Comparison of ENCODE assay signal across 9 cellular contexts in genomic region chr9:128094950-128095544, GRCh38. TPM values are rescaled to one million over a fixed set of nuclear protein-coding genes. Genes with fewer than 3 reads are reported as not detected.
A peak's percentile ranks its signal among the peaks of the same experiment; 100 is the strongest.
DNase-seq lines count a peak whose midpoint lies in the region; ATAC-seq, FAIRE-seq and TF ChIP-seq lines count a peak whose summit lies in the region.
"Had no signal": no experiment of that assay in that cellular context is flagged by ENCODE, and none has a peak within 500 bp of the region (broad histone marks: within the 10 kb centered on the region; RNA-seq: fewer than 3 reads in every experiment).

No MANE protein-coding gene starts in this region.

- H3K9me3 Mint-ChIP-seq in activated CD8-positive, alpha-beta memory T cell treated with anti-CD3 and anti-CD28 coated beads, Interleukin-2, amount 10 ng/mL, durations not matched to agents 7 days and 5 days (ENCODE audit: low read depth): no peaks in the 10 kb centered on the region
- H3K9me3 Mint-ChIP-seq in astrocyte (ENCODE audit: unreplicated experiment) (no peaks in the 10 kb centered on the region), memory B cell (no peaks in the 10 kb centered on the region)

- peaks cover 52% of the 10 kb centered on the region for H3K4me1 Mint-ChIP-seq in activated CD8-positive, alpha-beta memory T cell treated with anti-CD3 and anti-CD28 coated beads, Interleukin-2, amount 10 ng/mL, durations not matched to agents 7 days and 5 days
- peaks cover 33% of the 10 kb centered on the region for H3K4me1 Mint-ChIP-seq in astrocyte (ENCODE audit: low read depth, unreplicated experiment)
- H3K4me1 Mint-ChIP-seq in memory B cell: peaks cover 11% of the 10 kb centered on the region

- H3K9ac ChIP-seq in astrocyte (ENCODE audit: low read length): peak overlapping the region; percentile 78

- H3K79me2 ChIP-seq in astrocyte (ENCODE audit: insufficient read depth, low read length): peaks cover 78% of the 10 kb centered on the region

- peak overlapping the region; percentile 79 for H3K4me2 ChIP-seq in astrocyte (ENCODE audit: low read length)

- H3K36me3 ChIP-seq in astrocyte (ENCODE audit: insufficient read depth, low read length) (no peaks in the 10 kb centered on the region), tibial artery (no peaks in the 10 kb centered on the region)

- peaks cover 74% of the 10 kb centered on the region for H3K4me1 ChIP-seq in astrocyte (ENCODE audit: insufficient read depth, low read length)
- peaks cover 9 to 74% (median 61%) of the 10 kb centered on the region in 4 donors for H3K4me1 ChIP-seq in tibial artery

- no peak for ATAC-seq in activated CD8-positive, alpha-beta memory T cell treated with anti-CD3 and anti-CD28 coated beads, Interleukin-2, amount 10 ng/mL, durations not matched to agents 7 days and 5 days
- ATAC-seq in memory B cell (ENCODE audit: low read depth) (no peak), HG03442 (IDR thresholded peaks at IDR 0.05; ENCODE audit: unreplicated experiment) (no peak)

- intact Hi-C loops in tibial artery (cut with DNase I; ENCODE audit: low total_unique reads): no loop called here

- H3K27me3 ChIP-seq in astrocyte (ENCODE audit: insufficient read depth, low read length) (no peaks in the 10 kb centered on the region), tibial artery (no peaks in the 10 kb centered on the region)

- H3K4me3 Mint-ChIP-seq in activated CD8-positive, alpha-beta memory T cell treated with anti-CD3 and anti-CD28 coated beads, Interleukin-2, amount 10 ng/mL, durations not matched to agents 7 days and 5 days: no peak overlapping the region
- no peak overlapping the region for H3K4me3 Mint-ChIP-seq in astrocyte (ENCODE audit: unreplicated experiment)
- H3K4me3 Mint-ChIP-seq in memory B cell: peak overlapping the region; percentile 75

- H3K36me3 Mint-ChIP-seq in activated CD8-positive, alpha-beta memory T cell treated with anti-CD3 and anti-CD28 coated beads, Interleukin-2, amount 10 ng/mL, durations not matched to agents 7 days and 5 days: no peaks in the 10 kb centered on the region
- H3K36me3 Mint-ChIP-seq in astrocyte (ENCODE audit: low read depth, unreplicated experiment): no peaks in the 10 kb centered on the region
- H3K36me3 Mint-ChIP-seq in memory B cell: no peaks in the 10 kb centered on the region

- no peak for DNase-seq in activated CD8-positive, alpha-beta memory T cell treated with anti-CD3 and anti-CD28 coated beads, Interleukin-2, amount 10 ng/mL, durations not matched to agents 7 days and 5 days
- DNase-seq in activated CD8-positive, alpha-beta memory T cell treated with anti-CD3 and anti-CD28 coated beads, Interleukin-2, amount 50 U/mL, for 4 hours: no peak
- no peak for DNase-seq in astrocyte (ENCODE audit: low read depth)
- no peak for DNase-seq in memory B cell (ENCODE audit: low spot score in 2 of 2)
- DNase-seq in tibial artery: no peak
- no peak for DNase-seq in NCI-H226
- no peak for DNase-seq in DMS 273 (lab: John Stamatoyannopoulos, UW; ENCODE audit: unreplicated experiment)

- H3K4me3 ChIP-seq in astrocyte (ENCODE audit: insufficient read depth, low read depth, low read length) (peak overlapping the region; percentile 14), tibial artery (no peak overlapping the region)

- TF ChIP-seq CTCF in astrocyte (IDR thresholded peaks at IDR 0.05; ENCODE audit: insufficient read depth, low read depth, low read length) (no peak), tibial artery (IDR thresholded peaks at IDR 0.05) (no peak)

- peaks cover 18% of the 10 kb centered on the region for H4K20me1 ChIP-seq in astrocyte (ENCODE audit: insufficient read depth, low read length)

- H3K27ac Mint-ChIP-seq in activated CD8-positive, alpha-beta memory T cell treated with anti-CD3 and anti-CD28 coated beads, Interleukin-2, amount 10 ng/mL, durations not matched to agents 7 days and 5 days: peak overlapping the region; percentile 51
- H3K27ac Mint-ChIP-seq in astrocyte (ENCODE audit: unreplicated experiment) (peak overlapping the region; percentile 98), memory B cell (peak overlapping the region; percentile 99)

- H3K9me3 ChIP-seq in astrocyte (ENCODE audit: insufficient read depth, low read depth, low read length) (no peaks in the 10 kb centered on the region), tibial artery (no peaks in the 10 kb centered on the region)

- CTCF ChIA-PET in activated CD8-positive, alpha-beta memory T cell treated with anti-CD3 and anti-CD28 coated beads, Interleukin-2, amount 10 ng/mL, durations not matched to agents 7 days and 5 days (lab: Charles Lee): interaction anchor here (2.5 kb wide), 1 partner anchor 23 kb away, joined by 8 read pairs; no protein-coding TSS in a partner anchor

- no peak overlapping the region for H2AFZ ChIP-seq in astrocyte (ENCODE audit: low read depth, low read length)

- no peaks in the 10 kb centered on the region for H3K27me3 Mint-ChIP-seq in activated CD8-positive, alpha-beta memory T cell treated with anti-CD3 and anti-CD28 coated beads, Interleukin-2, amount 10 ng/mL, durations not matched to agents 7 days and 5 days
- H3K27me3 Mint-ChIP-seq in astrocyte (ENCODE audit: low read depth, unreplicated experiment) (no peaks in the 10 kb centered on the region), memory B cell (no peaks in the 10 kb centered on the region)

- H3K27ac ChIP-seq in astrocyte (ENCODE audit: low read depth, low read length): peak overlapping the region; percentile 88
- peak overlapping the region; percentile 85 to 86 for H3K27ac ChIP-seq in tibial artery

- FAIRE-seq in astrocyte (lab: Jason Lieb, UNC): no peak

RNA-seq across cellular contexts. Expression of gene SLC25A25, which starts 27.0 kb away (rescaled TPM):
- total RNA-seq in activated CD8-positive, alpha-beta memory T cell treated with anti-CD3 and anti-CD28 coated beads, Interleukin-2, amount 10 ng/mL, durations not matched to agents 7 days and 5 days: 10 to 100 TPM; 16.5 to 18.1 TPM
- total RNA-seq in astrocyte: 9.8 and 14.4 TPM in 2 replicates

RNA-seq across cellular contexts. Expression of gene NAIF1, which starts 27.9 kb away (rescaled TPM):
- total RNA-seq in activated CD8-positive, alpha-beta memory T cell treated with anti-CD3 and anti-CD28 coated beads, Interleukin-2, amount 10 ng/mL, durations not matched to agents 7 days and 5 days: 10 to 100 TPM; 13.8 to 16.7 TPM
- 9.6 and 10.2 TPM in 2 replicates for total RNA-seq in astrocyte

RNA-seq across cellular contexts. Expression of gene PTGES2, which starts 32.5 kb away (rescaled TPM):
- 10 to 100 TPM; 51.0 to 56.4 TPM for total RNA-seq in activated CD8-positive, alpha-beta memory T cell treated with anti-CD3 and anti-CD28 coated beads, Interleukin-2, amount 10 ng/mL, durations not matched to agents 7 days and 5 days
- total RNA-seq in astrocyte: 44.1 and 44.4 TPM in 2 replicates

RNA-seq across cellular contexts. Expression of gene LCN2, which starts 54.2 kb away (rescaled TPM):
- not detected for total RNA-seq in activated CD8-positive, alpha-beta memory T cell treated with anti-CD3 and anti-CD28 coated beads, Interleukin-2, amount 10 ng/mL, durations not matched to agents 7 days and 5 days
- not detected in 2 replicates for total RNA-seq in astrocyte
- total RNA-seq: cerebellum had no signal
